ENCODE assay signal across 13 cellular contexts in the genomic region with DNA sequence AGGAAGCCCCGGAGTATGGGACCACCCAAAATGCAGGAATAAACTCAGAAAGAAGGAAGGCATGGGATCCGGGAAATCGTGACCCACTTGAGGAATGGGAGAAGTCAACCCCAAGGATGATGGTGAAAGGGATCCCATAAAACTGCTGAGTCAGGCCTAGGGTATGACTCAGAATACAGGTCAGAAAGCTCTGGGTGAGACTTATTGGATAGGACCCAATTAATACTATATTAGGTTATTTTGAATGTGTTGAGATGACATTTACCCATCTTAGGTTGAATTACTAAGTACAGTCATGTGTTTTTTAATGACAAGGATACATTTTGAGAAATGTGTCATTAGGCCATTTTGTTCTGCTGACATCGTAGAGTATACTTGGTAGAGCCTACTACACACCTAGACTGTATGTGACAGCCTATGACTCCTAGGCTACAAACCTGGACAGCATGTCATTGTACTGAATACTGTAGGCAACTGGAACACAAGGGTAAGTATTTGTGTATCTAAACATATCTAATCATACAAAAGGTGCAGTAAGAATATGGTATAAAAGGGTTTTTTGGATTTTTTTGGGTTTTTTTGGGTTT.
"Had no signal": no experiment of that assay in that cellular context is flagged by ENCODE, and none has a peak within 500 bp of the region (broad histone marks: within the 10 kb centered on the region; RNA-seq: fewer than 3 reads in every experiment).

No MANE protein-coding gene starts in this region.

- H3K4me2 ChIP-seq: neural progenitor cell had no signal

- H3K27me3 ChIP-seq: dorsolateral prefrontal cortex, neural progenitor cell, sigmoid colon had no signal

- H3K9ac ChIP-seq: neural progenitor cell had no signal

- H3K9me3 ChIP-seq: psoas muscle, sigmoid colon had no signal

- H3K36me3 ChIP-seq: neural progenitor cell, sigmoid colon had no signal

- H3K4me1 ChIP-seq: neural progenitor cell, psoas muscle, sigmoid colon had no signal

- FAIRE-seq: TTC549 had no signal

- DNase-seq: activated CD4-positive, alpha-beta T cell treated with anti-CD3 and anti-CD28 coated beads, Interleukin-2, amount 50 U/mL, for 4 hours; activated CD8-positive, alpha-beta memory T cell treated with anti-CD3 and anti-CD28 coated beads, Interleukin-2, amount 10 ng/mL, durations not matched to agents 7 days and 5 days; activated naive CD4-positive, alpha-beta T cell treated with anti-CD3 and anti-CD28 coated beads, Interleukin-2, amount 10 ng/mL, durations not matched to agents 7 days and 5 days; activated T-cell treated with anti-CD3 and anti-CD28 coated beads, Interleukin-2, amount 50 U/mL, for 1 hour; dorsolateral prefrontal cortex; endodermal cell; naive B cell; psoas muscle; sigmoid colon; stimulated activated CD4-positive, alpha-beta T cell treated with anti-CD3 and anti-CD28 coated beads, Interleukin-1b, Interleukin-23, amount 100 ng/mL, for 48 hours had no signal

- H3K4me1 Mint-ChIP-seq: activated CD8-positive, alpha-beta memory T cell treated with anti-CD3 and anti-CD28 coated beads, Interleukin-2, amount 10 ng/mL, durations not matched to agents 7 days and 5 days; activated naive CD4-positive, alpha-beta T cell treated with anti-CD3 and anti-CD28 coated beads, Interleukin-2, amount 10 ng/mL, durations not matched to agents 7 days and 5 days; endodermal cell; neural progenitor cell had no signal

- H3K4me3 Mint-ChIP-seq: activated CD8-positive, alpha-beta memory T cell treated with anti-CD3 and anti-CD28 coated beads, Interleukin-2, amount 10 ng/mL, durations not matched to agents 7 days and 5 days; activated naive CD4-positive, alpha-beta T cell treated with anti-CD3 and anti-CD28 coated beads, Interleukin-2, amount 10 ng/mL, durations not matched to agents 7 days and 5 days; endodermal cell; naive B cell; neural progenitor cell had no signal

- H3K27ac Mint-ChIP-seq: activated CD8-positive, alpha-beta memory T cell treated with anti-CD3 and anti-CD28 coated beads, Interleukin-2, amount 10 ng/mL, durations not matched to agents 7 days and 5 days; activated naive CD4-positive, alpha-beta T cell treated with anti-CD3 and anti-CD28 coated beads, Interleukin-2, amount 10 ng/mL, durations not matched to agents 7 days and 5 days; endodermal cell; neural progenitor cell had no signal

- H3K36me3 Mint-ChIP-seq: activated CD8-positive, alpha-beta memory T cell treated with anti-CD3 and anti-CD28 coated beads, Interleukin-2, amount 10 ng/mL, durations not matched to agents 7 days and 5 days; activated naive CD4-positive, alpha-beta T cell treated with anti-CD3 and anti-CD28 coated beads, Interleukin-2, amount 10 ng/mL, durations not matched to agents 7 days and 5 days; neural progenitor cell had no signal

- H3K4me3 ChIP-seq: dorsolateral prefrontal cortex, neural progenitor cell, psoas muscle, sigmoid colon had no signal

- H2AFZ ChIP-seq: neural progenitor cell had no signal

- ATAC-seq: activated CD8-positive, alpha-beta memory T cell treated with anti-CD3 and anti-CD28 coated beads, Interleukin-2, amount 10 ng/mL, durations not matched to agents 7 days and 5 days; left lobe of liver; psoas muscle had no signal

- H3K9me3 Mint-ChIP-seq: activated naive CD4-positive, alpha-beta T cell treated with anti-CD3 and anti-CD28 coated beads, Interleukin-2, amount 10 ng/mL, durations not matched to agents 7 days and 5 days; endodermal cell; neural progenitor cell had no signal

- H3K27ac ChIP-seq: dorsolateral prefrontal cortex, neural progenitor cell, psoas muscle, sigmoid colon had no signal
